ENCODE assay signal across 20 cellular contexts in genomic region chr11:64933213-64933934, GRCh38. TPM values are rescaled to one million over a fixed set of nuclear protein-coding genes. Genes with fewer than 3 reads are reported as not detected.
A peak's percentile ranks its signal among the peaks of the same experiment; 100 is the strongest.
DNase-seq lines count a peak whose midpoint lies in the region; ATAC-seq and TF ChIP-seq lines count a peak whose summit lies in the region.
"Had no signal": no experiment of that assay in that cellular context is flagged by ENCODE, and none has a peak within 500 bp of the region (broad histone marks: within the 10 kb centered on the region; RNA-seq: fewer than 3 reads in every experiment).

No MANE protein-coding gene starts in this region.

- 88 to 89% methylated on average over 11 to 12 of the region's 12 CpGs for WGBS in testis, 2 donors

- H3K27ac Mint-ChIP-seq in activated T-helper 17 cell treated with anti-CD3 and anti-CD28 coated beads, Interleukin-2, amount 50 U/mL, for 72 hours: no peak overlapping the region
- H3K27ac Mint-ChIP-seq in chondrocyte (ENCODE audit: unreplicated experiment) (no peak overlapping the region), nephron progenitor cell (peak overlapping the region; percentile 96)
- no peak overlapping the region for H3K27ac Mint-ChIP-seq in activated naive CD4-positive, alpha-beta T cell treated with anti-CD3 and anti-CD28 coated beads, Interleukin-2, amount 10 ng/mL, durations not matched to agents 7 days and 5 days

- DNase-seq in chondrocyte (ENCODE audit: low spot score) (peak; percentile 88), nephron progenitor cell (no peak), upper lobe of right lung (peak; percentile 36), islet precursor cell (no peak), testis (no peak)
- no peak for DNase-seq in activated naive CD4-positive, alpha-beta T cell treated with anti-CD3 and anti-CD28 coated beads, Interleukin-2, amount 10 ng/mL, durations not matched to agents 7 days and 5 days
- DNase-seq: BE2C, DMS53, GDM1, NCI-H1417, NCI-H1694 treated with DMSO at 0.1 percent for 48 hours, NCI-H2081 treated with DMSO at 0.1 percent for 48 hours, NCI-H446, NCI-H526 treated with DMSO at 0.1 percent for 48 hours, PC-3, SHP77 had no signal

- H3K27me3 Mint-ChIP-seq in activated T-helper 17 cell treated with anti-CD3 and anti-CD28 coated beads, Interleukin-2, amount 50 U/mL, for 72 hours: peaks cover 4% of the 10 kb centered on the region
- H3K27me3 Mint-ChIP-seq in chondrocyte (ENCODE audit: low read depth): no peaks in the 10 kb centered on the region
- H3K27me3 Mint-ChIP-seq in nephron progenitor cell (ENCODE audit: low read depth, poor library complexity): peaks cover 16% of the 10 kb centered on the region
- peaks cover 7% of the 10 kb centered on the region for H3K27me3 Mint-ChIP-seq in activated naive CD4-positive, alpha-beta T cell treated with anti-CD3 and anti-CD28 coated beads, Interleukin-2, amount 10 ng/mL, durations not matched to agents 7 days and 5 days

- H3K27me3 ChIP-seq in upper lobe of right lung (no peaks in the 10 kb centered on the region), testis (no peaks in the 10 kb centered on the region)
- H3K27me3 ChIP-seq: BE2C had no signal

- CTCF ChIA-PET in activated naive CD4-positive, alpha-beta T cell treated with anti-CD3 and anti-CD28 coated beads, Interleukin-2, amount 10 ng/mL, durations not matched to agents 7 days and 5 days (lab: Charles Lee): no interaction called here

- H3K9me3 ChIP-seq in upper lobe of right lung: no peaks in the 10 kb centered on the region
- H3K9me3 ChIP-seq in testis: no peaks in the 10 kb centered on the region
- H3K9me3 ChIP-seq: BE2C had no signal

- H3K36me3 ChIP-seq in upper lobe of right lung (peaks cover 52% of the 10 kb centered on the region), testis (ENCODE audit: low read depth, missing control alignments) (no peaks in the 10 kb centered on the region)
- H3K36me3 ChIP-seq: BE2C had no signal

- H3K27ac ChIP-seq in upper lobe of right lung (no peak overlapping the region), testis (no peak overlapping the region)

- H3K4me3 Mint-ChIP-seq in activated T-helper 17 cell treated with anti-CD3 and anti-CD28 coated beads, Interleukin-2, amount 50 U/mL, for 72 hours: no peak overlapping the region
- no peak overlapping the region for H3K4me3 Mint-ChIP-seq in chondrocyte (ENCODE audit: unreplicated experiment)
- peak overlapping the region; percentile 30 for H3K4me3 Mint-ChIP-seq in nephron progenitor cell
- no peak overlapping the region for H3K4me3 Mint-ChIP-seq in activated naive CD4-positive, alpha-beta T cell treated with anti-CD3 and anti-CD28 coated beads, Interleukin-2, amount 10 ng/mL, durations not matched to agents 7 days and 5 days

- intact Hi-C loops in upper lobe of right lung (cut with DNase I) (no loop called here), testis (cut with DNase I; ENCODE audit: low total_unique reads) (no loop called here)

- TF ChIP-seq CTCF in chondrocyte (IDR thresholded peaks at IDR 0.05) (no peak), nephron progenitor cell (IDR thresholded peaks at IDR 0.05) (no peak), upper lobe of right lung (IDR thresholded peaks at IDR 0.05) (no peak), testis (IDR thresholded peaks at IDR 0.05) (no peak)

- ATAC-seq in activated T-helper 17 cell treated with anti-CD3 and anti-CD28 coated beads, Interleukin-2, amount 50 U/mL, for 72 hours (replicated peaks): peak; percentile 9
- ATAC-seq in upper lobe of right lung: no peak
- ATAC-seq: PC-3 had no signal

- H3K4me1 Mint-ChIP-seq in activated T-helper 17 cell treated with anti-CD3 and anti-CD28 coated beads, Interleukin-2, amount 50 U/mL, for 72 hours: no peaks in the 10 kb centered on the region
- peaks cover 6% of the 10 kb centered on the region for H3K4me1 Mint-ChIP-seq in chondrocyte (ENCODE audit: low read depth)
- H3K4me1 Mint-ChIP-seq in nephron progenitor cell: peaks cover 58% of the 10 kb centered on the region
- no peaks in the 10 kb centered on the region for H3K4me1 Mint-ChIP-seq in activated naive CD4-positive, alpha-beta T cell treated with anti-CD3 and anti-CD28 coated beads, Interleukin-2, amount 10 ng/mL, durations not matched to agents 7 days and 5 days

- H3K36me3 Mint-ChIP-seq in activated T-helper 17 cell treated with anti-CD3 and anti-CD28 coated beads, Interleukin-2, amount 50 U/mL, for 72 hours (ENCODE audit: low read depth): peaks cover 53% of the 10 kb centered on the region
- H3K36me3 Mint-ChIP-seq in chondrocyte (ENCODE audit: low read depth) (peaks cover 35% of the 10 kb centered on the region), nephron progenitor cell (ENCODE audit: low read depth) (peaks cover 11% of the 10 kb centered on the region)
- peaks cover 13% of the 10 kb centered on the region for H3K36me3 Mint-ChIP-seq in activated naive CD4-positive, alpha-beta T cell treated with anti-CD3 and anti-CD28 coated beads, Interleukin-2, amount 10 ng/mL, durations not matched to agents 7 days and 5 days

- no peak for TF ChIP-seq POLR2A in testis (IDR thresholded peaks at IDR 0.05)

- H3K4me3 ChIP-seq in upper lobe of right lung (no peak overlapping the region), testis (no peak overlapping the region)

- no peaks in the 10 kb centered on the region for H3K4me1 ChIP-seq in upper lobe of right lung
- no peaks in the 10 kb centered on the region for H3K4me1 ChIP-seq in testis
- H3K4me1 ChIP-seq: BE2C had no signal

- H3K9me3 Mint-ChIP-seq in activated T-helper 17 cell treated with anti-CD3 and anti-CD28 coated beads, Interleukin-2, amount 50 U/mL, for 72 hours: no peaks in the 10 kb centered on the region
- H3K9me3 Mint-ChIP-seq in chondrocyte (ENCODE audit: low read depth) (no peaks in the 10 kb centered on the region), nephron progenitor cell (no peaks in the 10 kb centered on the region)
- no peaks in the 10 kb centered on the region for H3K9me3 Mint-ChIP-seq in activated naive CD4-positive, alpha-beta T cell treated with anti-CD3 and anti-CD28 coated beads, Interleukin-2, amount 10 ng/mL, durations not matched to agents 7 days and 5 days

RNA-seq across cellular contexts. Expression of gene GPHA2, which starts 2.3 kb away (rescaled TPM):
- under 1 TPM in 1 of 2 donors, not detected in 1; 0.43 TPM for total RNA-seq in activated T-helper 17 cell treated with anti-CD3 and anti-CD28 coated beads, Interleukin-2, amount 50 U/mL, for 72 hours
- total RNA-seq in chondrocyte: not detected in 3 replicates
- total RNA-seq in upper lobe of right lung: not detected
- 1 to 10 TPM; 7.0 to 9.4 TPM for total RNA-seq in testis
- 6.9 TPM for polyA plus RNA-seq in testis (ENCODE audit: insufficient read depth, low read depth, low replicate concordance)
- total RNA-seq: A673, H4, PC-3, RPMI7951 had no signal

RNA-seq across cellular contexts. Expression of gene PPP2R5B, which starts 8.9 kb away (rescaled TPM):
- total RNA-seq in activated T-helper 17 cell treated with anti-CD3 and anti-CD28 coated beads, Interleukin-2, amount 50 U/mL, for 72 hours: 10 to 100 TPM; 14.6 to 43.0 TPM
- total RNA-seq in chondrocyte: 21.7 to 33.2 TPM (median 29.3 TPM) in 3 replicates
- 29.4 TPM for total RNA-seq in upper lobe of right lung
- 10 to 100 TPM; 19.4 to 26.2 TPM for total RNA-seq in testis
- 9.9 TPM for polyA plus RNA-seq in testis (ENCODE audit: insufficient read depth, low read depth, low replicate concordance)

RNA-seq across cellular contexts. Expression of gene ATG2A, which starts 16.4 kb away (rescaled TPM):
- 10 to 100 TPM; 20.9 to 23.1 TPM for total RNA-seq in activated T-helper 17 cell treated with anti-CD3 and anti-CD28 coated beads, Interleukin-2, amount 50 U/mL, for 72 hours
- total RNA-seq in chondrocyte (15.2 to 21.9 TPM (median 16.3 TPM) in 3 replicates), upper lobe of right lung (23.2 TPM), testis (10 to 100 TPM; 51.1 to 56.1 TPM)
- 22.2 TPM for polyA plus RNA-seq in testis (ENCODE audit: insufficient read depth, low read depth, low replicate concordance)

RNA-seq across cellular contexts. Expression of gene MAJIN, which starts 38.5 kb away (rescaled TPM):
- total RNA-seq in activated T-helper 17 cell treated with anti-CD3 and anti-CD28 coated beads, Interleukin-2, amount 50 U/mL, for 72 hours: 1 to 10 TPM in 1 of 2 donors, not detected in 1; 1.1 TPM
- total RNA-seq in chondrocyte: not detected in 3 replicates
- not detected for total RNA-seq in upper lobe of right lung
- 10 to 100 TPM; 14.4 to 34.8 TPM for total RNA-seq in testis
- polyA plus RNA-seq in testis (ENCODE audit: insufficient read depth, low read depth, low replicate concordance): 36.4 TPM
- total RNA-seq: A673, H4, PC-3, RPMI7951 had no signal

RNA-seq across cellular contexts. Expression of gene EHD1, which starts 55.0 kb away (rescaled TPM):
- 100 to 1,000 TPM in 1 of 2 donors, 10 to 100 TPM in 1; 96.5 to 107 TPM for total RNA-seq in activated T-helper 17 cell treated with anti-CD3 and anti-CD28 coated beads, Interleukin-2, amount 50 U/mL, for 72 hours
- total RNA-seq in chondrocyte (78.9 to 129 TPM (median 111 TPM) in 3 replicates), upper lobe of right lung (94.6 TPM), testis (100 to 1,000 TPM; 230 to 455 TPM)
- polyA plus RNA-seq in testis (ENCODE audit: insufficient read depth, low read depth, low replicate concordance): 328 TPM

Comparison
In these comparisons a context has a peak if more than half of its experiments do, and no peak if none do; other contexts are left out.
1. DNase-seq: peak in chondrocyte (single experiment) and upper lobe of right lung (single experiment); none in nephron progenitor cell (single experiment), islet precursor cell (single experiment), activated naive CD4-positive, alpha-beta T cell treated with anti-CD3 and anti-CD28 coated beads, Interleukin-2, amount 10 ng/mL, durations not matched to agents 7 days and 5 days (single experiment) and testis (single experiment).